ENCODE assay signal across 30 cellular contexts in genomic region chr4:154120690-154121089, GRCh38.
"Had no signal": no experiment of that assay in that cellular context is flagged by ENCODE, and none has a peak within 500 bp of the region (broad histone marks: within the 10 kb centered on the region; RNA-seq: fewer than 3 reads in every experiment).

No MANE protein-coding gene starts in this region.

- H2AFZ ChIP-seq: neural progenitor cell, parathyroid adenoma had no signal

- H3K4me3 Mint-ChIP-seq: natural killer cell; nephron; neural progenitor cell; stimulated activated effector memory CD8-positive, alpha-beta T cell treated with anti-CD3 and anti-CD28 coated beads, Interleukin-12 subunit alpha, Interleukin-12 subunit beta, amount 100 ng/mL, for 72 hours; stimulated activated naive B cell treated with anti-CD40 and anti-IgM and Interleukin-4, amounts not matched to agents 10 μg/mL and 1 μg/mL and 100 μg/mL, for 72 hours; stimulated activated naive CD8-positive, alpha-beta T cell treated with anti-CD3 and anti-CD28 coated beads, Interleukin-15, Interleukin-2, amounts not matched to agents 100 ng/mL and 50 ng/mL, for 24 hours had no signal

- H3K9ac ChIP-seq: neural progenitor cell, parathyroid adenoma had no signal

- H3K4me3 ChIP-seq: neural progenitor cell, ovary, psoas muscle, right lobe of liver, sigmoid colon, skin epidermis, smooth muscle cell, spleen, stomach, thoracic aorta, thyroid gland, tibial nerve, upper lobe of left lung, vagina had no signal

- H3K4me1 ChIP-seq: neural progenitor cell, parathyroid adenoma, psoas muscle, right lobe of liver, sigmoid colon, spleen, stomach, thyroid gland, tibial nerve, upper lobe of left lung, vagina had no signal

- H3K9me3 ChIP-seq: ovary, psoas muscle, right lobe of liver, sigmoid colon, spleen, stomach, thoracic aorta, thyroid gland, tibial nerve, upper lobe of left lung, vagina had no signal

- H3K27ac ChIP-seq: neural progenitor cell, ovary, parathyroid adenoma, psoas muscle, right lobe of liver, sigmoid colon, skin epidermis, spleen, stomach, thoracic aorta, thyroid gland, tibial nerve, upper lobe of left lung, vagina had no signal

- H3K4me1 Mint-ChIP-seq: natural killer cell; nephron; stimulated activated effector memory CD8-positive, alpha-beta T cell treated with anti-CD3 and anti-CD28 coated beads, Interleukin-12 subunit alpha, Interleukin-12 subunit beta, amount 100 ng/mL, for 72 hours; stimulated activated naive B cell treated with anti-CD40 and anti-IgM and Interleukin-4, amounts not matched to agents 10 μg/mL and 1 μg/mL and 100 μg/mL, for 72 hours had no signal

- H3K27ac Mint-ChIP-seq: natural killer cell; nephron; neural progenitor cell; progenitor cell of endocrine pancreas; stimulated activated effector memory CD8-positive, alpha-beta T cell treated with anti-CD3 and anti-CD28 coated beads, Interleukin-12 subunit alpha, Interleukin-12 subunit beta, amount 100 ng/mL, for 72 hours; stimulated activated naive B cell treated with anti-CD40 and anti-IgM and Interleukin-4, amounts not matched to agents 10 μg/mL and 1 μg/mL and 100 μg/mL, for 72 hours; stimulated activated naive CD8-positive, alpha-beta T cell treated with anti-CD3 and anti-CD28 coated beads, Interleukin-15, Interleukin-2, amounts not matched to agents 100 ng/mL and 50 ng/mL, for 24 hours had no signal

- ATAC-seq: natural killer cell; psoas muscle; right cardiac atrium; right lobe of liver; stimulated activated effector memory CD8-positive, alpha-beta T cell treated with anti-CD3 and anti-CD28 coated beads, Interleukin-12 subunit alpha, Interleukin-12 subunit beta, amount 100 ng/mL, for 72 hours; stimulated activated naive B cell treated with anti-CD40 and anti-IgM and Interleukin-4, amounts not matched to agents 10 μg/mL and 1 μg/mL and 100 μg/mL, for 72 hours had no signal

- H3K27me3 ChIP-seq: neural progenitor cell, ovary, right lobe of liver, sigmoid colon, spleen, stomach, thyroid gland, tibial nerve, upper lobe of left lung, vagina had no signal

- H3K4me2 ChIP-seq: neural progenitor cell, smooth muscle cell had no signal

- DNase-seq: natural killer cell; occipital lobe; ovary; posterior cingulate gyrus; psoas muscle; right cardiac atrium; right lobe of liver; sigmoid colon; spleen; stimulated activated CD4-positive, alpha-beta T cell treated with anti-CD3 and anti-CD28 coated beads, Interleukin-12 subunit alpha, Interleukin-12 subunit beta, amount 100 ng/mL, for 4 hours; stimulated activated CD4-positive, alpha-beta T cell treated with anti-CD3 and anti-CD28 coated beads, Interleukin-2, amount 100 ng/mL, for 24 hours; stimulated activated CD4-positive, alpha-beta T cell treated with anti-CD3 and anti-CD28 coated beads, Interleukin-2, amount 100 ng/mL, for 48 hours; stimulated activated CD4-positive, alpha-beta T cell treated with anti-CD3 and anti-CD28 coated beads, Interleukin-4, amount 100 ng/mL, for 24 hours; stimulated activated naive B cell treated with anti-CD40 and anti-IgM and Interleukin-4, amounts not matched to agents 10 μg/mL and 1 μg/mL and 100 μg/mL, for 72 hours; stimulated activated naive CD4-positive, alpha-beta T cell treated with Interleukin-2 at 50 U/mL for 16 hours; stomach; thyroid gland; trophoblast cell; upper lobe of left lung had no signal

- H3K9me3 Mint-ChIP-seq: natural killer cell; nephron; stimulated activated effector memory CD8-positive, alpha-beta T cell treated with anti-CD3 and anti-CD28 coated beads, Interleukin-12 subunit alpha, Interleukin-12 subunit beta, amount 100 ng/mL, for 72 hours; stimulated activated naive B cell treated with anti-CD40 and anti-IgM and Interleukin-4, amounts not matched to agents 10 μg/mL and 1 μg/mL and 100 μg/mL, for 72 hours; stimulated activated naive CD8-positive, alpha-beta T cell treated with anti-CD3 and anti-CD28 coated beads, Interleukin-15, Interleukin-2, amounts not matched to agents 100 ng/mL and 50 ng/mL, for 24 hours had no signal

- H3K36me3 Mint-ChIP-seq: natural killer cell; stimulated activated effector memory CD8-positive, alpha-beta T cell treated with anti-CD3 and anti-CD28 coated beads, Interleukin-12 subunit alpha, Interleukin-12 subunit beta, amount 100 ng/mL, for 72 hours; stimulated activated naive B cell treated with anti-CD40 and anti-IgM and Interleukin-4, amounts not matched to agents 10 μg/mL and 1 μg/mL and 100 μg/mL, for 72 hours had no signal

- H3K79me2 ChIP-seq: parathyroid adenoma had no signal

- H3K27me3 Mint-ChIP-seq: progenitor cell of endocrine pancreas; stimulated activated naive B cell treated with anti-CD40 and anti-IgM and Interleukin-4, amounts not matched to agents 10 μg/mL and 1 μg/mL and 100 μg/mL, for 72 hours had no signal

- H3K36me3 ChIP-seq: neural progenitor cell, ovary, right lobe of liver, sigmoid colon, spleen, stomach, thoracic aorta, thyroid gland, tibial nerve, upper lobe of left lung, vagina had no signal
